ENCODE assay signal across 14 cellular contexts in the genomic region with DNA sequence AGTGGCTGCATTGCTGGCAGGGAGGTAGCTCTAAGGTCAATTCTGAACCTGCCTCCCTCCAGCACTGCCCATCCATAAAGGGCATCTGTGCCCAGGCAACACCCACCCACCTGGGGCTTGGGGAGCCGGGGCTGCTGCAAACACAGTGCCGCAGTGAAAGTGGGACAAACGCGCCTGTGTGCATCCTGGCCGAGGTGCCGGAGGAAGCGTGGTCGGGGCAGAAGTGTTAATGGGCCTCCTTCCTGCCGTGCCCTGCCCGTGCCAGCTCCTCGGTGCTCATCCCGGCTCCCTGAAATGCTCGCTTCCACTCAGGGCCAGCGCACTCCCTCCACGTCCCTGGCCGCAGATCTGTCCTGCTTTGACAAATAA. TPM values are rescaled to one million over a fixed set of nuclear protein-coding genes. Genes with fewer than 3 reads are reported as not detected.
DNase-seq lines count a peak whose midpoint lies in the region; ATAC-seq and TF ChIP-seq lines count a peak whose summit lies in the region.
"Had no signal": no experiment of that assay in that cellular context is flagged by ENCODE, and none has a peak within 500 bp of the region (broad histone marks: within the 10 kb centered on the region; RNA-seq: fewer than 3 reads in every experiment).

No MANE protein-coding gene starts in this region.

- no peak for TF ChIP-seq CTCF in activated B cell treated with CpG ODN at 0.5 μM for 24 hours (IDR thresholded peaks at IDR 0.05)
- no peak for TF ChIP-seq CTCF in vagina (IDR thresholded peaks at IDR 0.05)
- TF ChIP-seq CTCF in MCF 10A (IDR thresholded peaks at IDR 0.05; ENCODE audit: unreplicated experiment), result no peak
- no peak for TF ChIP-seq CTCF in smooth muscle cell (IDR thresholded peaks at IDR 0.05; ENCODE audit: borderline replicate concordance, insufficient read depth, poor library complexity, severe bottlenecking)

- H2BK120ac ChIP-seq in mesenchymal stem cell (ENCODE audit: low read depth, low read length), result no peak overlapping the region

- peak overlapping the region; percentile 98 for H3K27ac Mint-ChIP-seq in activated B cell treated with CpG ODN at 0.5 μM for 24 hours
- no peak overlapping the region for H3K27ac Mint-ChIP-seq in MCF 10A (ENCODE audit: low read depth, unreplicated experiment)

- no peak overlapping the region for H3K4me3 Mint-ChIP-seq in activated B cell treated with CpG ODN at 0.5 μM for 24 hours
- H3K4me3 Mint-ChIP-seq in MCF 10A (ENCODE audit: unreplicated experiment), result no peak overlapping the region

- TF ChIP-seq POLR2A in vagina (IDR thresholded peaks at IDR 0.05), result no peak

- no peak overlapping the region for H3K4ac ChIP-seq in mesenchymal stem cell (ENCODE audit: low read depth in 1 of 2, low read length in 2 of 2)

- H3K79me2 ChIP-seq in smooth muscle cell (ENCODE audit: low read depth), result no peaks in the 10 kb centered on the region

- H3K9me3 ChIP-seq in mesenchymal stem cell (ENCODE audit: control insufficient read depth, low read length) (peaks cover 19% of the 10 kb centered on the region), vagina (peaks cover 11% of the 10 kb centered on the region), smooth muscle cell (replicated peaks; ENCODE audit: low read depth) (peaks cover 4% of the 10 kb centered on the region)

- no peaks in the 10 kb centered on the region for H3K27me3 ChIP-seq in mesenchymal stem cell (ENCODE audit: control insufficient read depth in 1 of 2, insufficient read depth in 1 of 2, low read length in 2 of 2)
- H3K27me3 ChIP-seq in vagina, result no peaks in the 10 kb centered on the region
- H3K27me3 ChIP-seq in smooth muscle cell (ENCODE audit: low read depth), result no peaks in the 10 kb centered on the region
- H3K27me3 ChIP-seq: adrenal gland had no signal

- no peaks in the 10 kb centered on the region for H4K20me1 ChIP-seq in smooth muscle cell (ENCODE audit: low read depth)

- no peaks in the 10 kb centered on the region for H3F3A ChIP-seq in smooth muscle cell (ENCODE audit: low read depth)

- DNase-seq in stimulated activated CD4-positive, alpha-beta T cell treated with anti-CD3 and anti-CD28 coated beads, Interleukin-15, amount 100 ng/mL, for 24 hours, result peak; percentile 46
- no peak for DNase-seq in stimulated activated CD4-positive, alpha-beta T cell treated with anti-CD3 and anti-CD28 coated beads, Interleukin-2, amount 100 ng/mL, for 24 hours
- no peak for DNase-seq in activated B cell treated with CpG ODN at 0.5 μM for 24 hours
- no peak for DNase-seq in mesenchymal stem cell
- DNase-seq in vagina (ENCODE audit: extremely low spot score in 2 of 2), result no peak
- DNase-seq in MCF 10A (ENCODE audit: unreplicated experiment), result no peak
- no peak for DNase-seq in smooth muscle cell (lab: John Stamatoyannopoulos, UW; ENCODE audit: unreplicated experiment)
- DNase-seq: adrenal gland, C1 segment of cervical spinal cord, cortex of kidney, NCI-H1048, NCI-H2227 treated with DMSO at 0.1 percent for 48 hours, SW 1271 had no signal

- H2BK15ac ChIP-seq in mesenchymal stem cell (ENCODE audit: low read depth, poor library complexity, severe bottlenecking), result peak overlapping the region; percentile 88

- POLR2A ChIA-PET in activated B cell treated with CpG ODN at 0.5 μM for 24 hours (lab: Charles Lee) (interaction anchor here (0.6 to 13.0 kb wide), 4 partner anchors 22 to 53 kb away, joined by 3 to 344 read pairs (median 44); a partner anchor contains a TSS), MCF 10A (lab: Yijun Ruan, JAX) (interaction anchor here (0.7 kb wide), 1 partner anchor 44 kb away, joined by 3 read pairs; no protein-coding TSS in a partner anchor)

- WGBS in mesenchymal stem cell, result 97% methylated on average over 16 of the region's 16 CpGs
- WGBS in smooth muscle cell (ENCODE audit: low lambda C conversion rate), result 92% methylated on average over 16 of the region's 16 CpGs

- H3K9ac ChIP-seq in mesenchymal stem cell (ENCODE audit: low read length) (no peak overlapping the region), smooth muscle cell (ENCODE audit: low read depth) (no peak overlapping the region)

- no peak overlapping the region for H3K23ac ChIP-seq in mesenchymal stem cell (ENCODE audit: low read length in 2 of 2)

- BruUV-seq in MCF 10A (replicated peaks; lab: Mats Ljungman, UMichigan), result no TSS peak

- peak overlapping the region; percentile 72 for H4K91ac ChIP-seq in mesenchymal stem cell (ENCODE audit: low read length)

- H3K4me2 ChIP-seq in mesenchymal stem cell (ENCODE audit: low read length, poor library complexity, severe bottlenecking), result no peak overlapping the region
- H3K4me2 ChIP-seq in smooth muscle cell, result no peak overlapping the region

- H2AFZ ChIP-seq in mesenchymal stem cell (ENCODE audit: low read depth, low read length) (no peak overlapping the region), smooth muscle cell (ENCODE audit: low read depth) (no peak overlapping the region)

- H3K36me3 ChIP-seq in mesenchymal stem cell (ENCODE audit: control insufficient read depth in 1 of 2, insufficient read depth in 2 of 2, low read depth in 1 of 2, low read length in 2 of 2), result no peaks in the 10 kb centered on the region
- H3K36me3 ChIP-seq in vagina, result no peaks in the 10 kb centered on the region
- no peaks in the 10 kb centered on the region for H3K36me3 ChIP-seq in smooth muscle cell (ENCODE audit: low read depth)
- H3K36me3 ChIP-seq: adrenal gland had no signal

- peak overlapping the region; percentile 94 for H2AK5ac ChIP-seq in mesenchymal stem cell (ENCODE audit: low read length, severe bottlenecking)

- H3K4me3 ChIP-seq in mesenchymal stem cell (ENCODE audit: insufficient read depth in 1 of 2, low read depth in 1 of 2, low read length in 2 of 2) (no peak overlapping the region), vagina (no peak overlapping the region), smooth muscle cell (no peak overlapping the region)
- H3K4me3 ChIP-seq: adrenal gland had no signal

- H3K9me3 Mint-ChIP-seq in activated B cell treated with CpG ODN at 0.5 μM for 24 hours (no peaks in the 10 kb centered on the region), MCF 10A (ENCODE audit: unreplicated experiment) (no peaks in the 10 kb centered on the region)

- H3K18ac ChIP-seq in mesenchymal stem cell (ENCODE audit: low read depth in 1 of 2, low read length in 2 of 2), result peak overlapping the region in 1 of 2 experiments; percentile 63

- no peaks in the 10 kb centered on the region for H3K79me1 ChIP-seq in mesenchymal stem cell (replicated peaks; ENCODE audit: low read length, poor library complexity, severe bottlenecking)

- H3K4me1 Mint-ChIP-seq in activated B cell treated with CpG ODN at 0.5 μM for 24 hours, result peaks cover 83% of the 10 kb centered on the region
- peaks cover 25% of the 10 kb centered on the region for H3K4me1 Mint-ChIP-seq in MCF 10A (ENCODE audit: insufficient read depth, unreplicated experiment)

- peaks cover 30% of the 10 kb centered on the region for H3K4me1 ChIP-seq in mesenchymal stem cell (ENCODE audit: control insufficient read depth, insufficient read depth, low read depth, low read length)
- peaks cover 26% of the 10 kb centered on the region for H3K4me1 ChIP-seq in vagina
- H3K4me1 ChIP-seq in smooth muscle cell (ENCODE audit: low read depth), result no peaks in the 10 kb centered on the region

- peak overlapping the region; percentile 49 to 59 for H2BK12ac ChIP-seq in mesenchymal stem cell (ENCODE audit: low read length in 2 of 2)

- ATAC-seq in activated B cell treated with CpG ODN at 0.5 μM for 24 hours (ENCODE audit: low read depth) (no peak), GM21737 (IDR thresholded peaks at IDR 0.05; ENCODE audit: unreplicated experiment) (no peak)

- H3K14ac ChIP-seq in mesenchymal stem cell (ENCODE audit: low read length in 2 of 2), result peak overlapping the region in 1 of 2 experiments; percentile 4

- CTCF ChIA-PET in activated B cell treated with CpG ODN at 0.5 μM for 24 hours (lab: Charles Lee) (interaction anchor here (0.6 to 6.1 kb wide), 6 partner anchors 24 to 58 kb away, joined by 3 to 37 read pairs (median 4); a partner anchor contains a TSS), MCF 10A (lab: Yijun Ruan, JAX) (interaction anchor here (0.7 to 2.0 kb wide), 3 partner anchors 10 to 343 kb away, joined by 3 to 5 read pairs (median 4); no protein-coding TSS in a partner anchor)

- no peak overlapping the region for H4K8ac ChIP-seq in mesenchymal stem cell (ENCODE audit: low read length)

- H2BK5ac ChIP-seq in mesenchymal stem cell (ENCODE audit: low read depth, low read length, poor library complexity, severe bottlenecking), result no peak overlapping the region

- H3K27ac ChIP-seq in mesenchymal stem cell (ENCODE audit: low read length, poor library complexity, severe bottlenecking), result no peak overlapping the region
- H3K27ac ChIP-seq in vagina, result peak overlapping the region; percentile 8
- no peak overlapping the region for H3K27ac ChIP-seq in smooth muscle cell (ENCODE audit: low read depth)
- H3K27ac ChIP-seq: adrenal gland had no signal

- H3K36me3 Mint-ChIP-seq in activated B cell treated with CpG ODN at 0.5 μM for 24 hours (ENCODE audit: low read depth) (peaks cover 2% of the 10 kb centered on the region), MCF 10A (ENCODE audit: insufficient read depth, unreplicated experiment) (no peaks in the 10 kb centered on the region)

- intact Hi-C loops in activated B cell treated with CpG ODN at 0.5 μM for 24 hours (cut with micrococcal nuclease), result loop anchor here (5.0 kb wide), 1 partner anchor 1068 kb away; no protein-coding TSS in a partner anchor
- intact Hi-C loops in vagina (cut with DNase I), result no loop called here
- intact Hi-C loops in MCF 10A (cut with micrococcal nuclease), result no loop called here

- no peaks in the 10 kb centered on the region for H3K27me3 Mint-ChIP-seq in activated B cell treated with CpG ODN at 0.5 μM for 24 hours
- no peaks in the 10 kb centered on the region for H3K27me3 Mint-ChIP-seq in MCF 10A (ENCODE audit: insufficient read depth, unreplicated experiment)

RNA-seq across cellular contexts. Expression of a gene that starts 55.7 kb away (rescaled TPM):
- total RNA-seq in activated B cell treated with CpG ODN at 0.5 μM for 24 hours (56.7 and 62.1 TPM in 2 replicates), vagina (206 TPM), MCF 10A (2022) (107 and 162 TPM in 2 replicates), smooth muscle cell (7.1 and 8.2 TPM in 2 replicates)
- polyA plus RNA-seq in mesenchymal stem cell (2013, experiment 1 of 2), result 88.2 TPM
- polyA plus RNA-seq in mesenchymal stem cell (2013, experiment 2 of 2), result 85.9 TPM
- 25.8 and 29.4 TPM in 2 replicates for polyA plus RNA-seq in smooth muscle cell
